ENCODE assay signal across 13 cellular contexts in the genomic region with DNA sequence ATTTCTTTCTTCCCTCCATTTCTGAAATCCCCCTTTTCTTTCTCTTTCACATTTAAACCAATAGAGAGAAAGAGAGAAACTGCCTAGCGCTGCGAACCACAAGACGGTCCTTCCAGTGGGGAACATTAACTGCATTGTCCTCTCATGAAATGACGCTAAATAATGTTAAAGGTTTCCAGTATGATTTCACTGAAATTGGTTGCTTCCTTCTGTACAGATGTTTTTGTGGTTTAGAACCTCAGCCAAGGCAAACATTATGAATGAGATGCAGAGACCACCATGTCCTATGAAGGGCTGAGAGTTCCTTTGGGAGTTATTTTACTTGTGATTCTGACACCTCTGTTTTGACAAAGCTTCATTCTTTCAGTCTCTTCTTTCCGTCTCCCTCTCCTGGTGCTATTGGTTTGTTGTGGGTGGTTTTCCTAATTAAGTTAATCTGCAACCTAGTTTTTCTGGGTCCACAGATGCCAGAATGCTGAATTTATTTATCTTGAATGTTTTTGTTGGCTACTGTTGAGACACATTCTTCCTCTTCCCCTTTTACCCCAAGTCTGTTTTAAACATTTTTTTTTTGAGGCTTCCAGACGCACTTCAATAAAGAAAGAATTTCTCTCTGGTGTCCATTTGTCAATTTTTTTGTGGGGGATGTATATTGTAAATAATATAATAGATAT. TPM values are rescaled to one million over a fixed set of nuclear protein-coding genes. Genes with fewer than 3 reads are reported as not detected.
DNase-seq lines count a peak whose midpoint lies in the region; ATAC-seq, FAIRE-seq and TF ChIP-seq lines count a peak whose summit lies in the region.
"Had no signal": no experiment of that assay in that cellular context is flagged by ENCODE, and none has a peak within 500 bp of the region (broad histone marks: within the 10 kb centered on the region; RNA-seq: fewer than 3 reads in every experiment).

No MANE protein-coding gene starts in this region.

- H3K27ac ChIP-seq in mesenchymal stem cell (ENCODE audit: low read length, poor library complexity, severe bottlenecking): no peak overlapping the region
- H3K27ac ChIP-seq in substantia nigra (ENCODE audit: low read depth, low read length, poor library complexity, severe bottlenecking): peak overlapping the region; percentile 57
- H3K27ac ChIP-seq: RWPE1 had no signal

- H3K9me3 Mint-ChIP-seq in activated naive CD4-positive, alpha-beta T cell treated with anti-CD3 and anti-CD28 coated beads for 36 hours: no peaks in the 10 kb centered on the region
- H3K9me3 Mint-ChIP-seq: activated CD4-positive, alpha-beta memory T cell treated with anti-CD3 and anti-CD28 coated beads, Interleukin-2, amount 10 ng/mL, durations not matched to agents 7 days and 5 days had no signal

- no peak overlapping the region for H2BK12ac ChIP-seq in mesenchymal stem cell (ENCODE audit: low read length in 2 of 2)

- no peak overlapping the region for H3K9ac ChIP-seq in mesenchymal stem cell (ENCODE audit: low read length)

- H2BK5ac ChIP-seq in mesenchymal stem cell (ENCODE audit: low read depth, low read length, poor library complexity, severe bottlenecking): no peak overlapping the region

- H3K4ac ChIP-seq in mesenchymal stem cell (ENCODE audit: low read depth in 1 of 2, low read length in 2 of 2): no peak overlapping the region

- no peak overlapping the region for H3K27ac Mint-ChIP-seq in activated naive CD4-positive, alpha-beta T cell treated with anti-CD3 and anti-CD28 coated beads for 36 hours
- H3K27ac Mint-ChIP-seq: activated CD4-positive, alpha-beta memory T cell treated with anti-CD3 and anti-CD28 coated beads, Interleukin-2, amount 10 ng/mL, durations not matched to agents 7 days and 5 days had no signal

- H4K91ac ChIP-seq in mesenchymal stem cell (ENCODE audit: low read length): no peak overlapping the region

- no peak overlapping the region for H2BK15ac ChIP-seq in mesenchymal stem cell (ENCODE audit: low read depth, poor library complexity, severe bottlenecking)

- no peak overlapping the region for H3K14ac ChIP-seq in mesenchymal stem cell (ENCODE audit: low read length in 2 of 2)

- intact Hi-C loops in activated naive CD4-positive, alpha-beta T cell treated with anti-CD3 and anti-CD28 coated beads for 36 hours (cut with micrococcal nuclease): no loop called here

- H2BK120ac ChIP-seq in mesenchymal stem cell (ENCODE audit: low read depth, low read length): no peak overlapping the region

- H3K27me3 Mint-ChIP-seq in activated naive CD4-positive, alpha-beta T cell treated with anti-CD3 and anti-CD28 coated beads for 36 hours (ENCODE audit: low read depth): peaks cover 2% of the 10 kb centered on the region

- 85% methylated on average over 4 of the region's 6 CpGs for WGBS in mesenchymal stem cell

- no peak overlapping the region for H3K4me3 Mint-ChIP-seq in activated naive CD4-positive, alpha-beta T cell treated with anti-CD3 and anti-CD28 coated beads for 36 hours
- H3K4me3 Mint-ChIP-seq: activated CD4-positive, alpha-beta memory T cell treated with anti-CD3 and anti-CD28 coated beads, Interleukin-2, amount 10 ng/mL, durations not matched to agents 7 days and 5 days had no signal

- H3K23ac ChIP-seq in mesenchymal stem cell (ENCODE audit: low read length in 2 of 2): no peak overlapping the region

- H3K4me1 Mint-ChIP-seq in activated naive CD4-positive, alpha-beta T cell treated with anti-CD3 and anti-CD28 coated beads for 36 hours (ENCODE audit: low read depth): peaks cover 13% of the 10 kb centered on the region

- H3K36me3 Mint-ChIP-seq in activated naive CD4-positive, alpha-beta T cell treated with anti-CD3 and anti-CD28 coated beads for 36 hours (ENCODE audit: low read depth): no peaks in the 10 kb centered on the region

- ATAC-seq in SK-N-SH treated with all-trans-retinoic acid at 6 μM for 48 hours: no peak
- ATAC-seq: K562 had no signal

- no peak overlapping the region for H4K8ac ChIP-seq in mesenchymal stem cell (ENCODE audit: low read length)

- FAIRE-seq in D721Med (lab: Jason Lieb, UNC): no peak
- FAIRE-seq: G401.6 had no signal

- DNase-seq in NOMO-1 treated with dmso at 0.1 percent for 144 hours (lab: John Stamatoyannopoulos, UW; ENCODE audit: unreplicated experiment) (peak; percentile 8), dermis microvascular lymphatic vessel endothelial cell (ENCODE audit: low read depth in 2 of 2) (peak; percentile 55 to 61), mesenchymal stem cell (peak; percentile 21), substantia nigra (lab: John Stamatoyannopoulos, UW) (peak in 3 of 49 donors; percentile 18 to 64 (median 46)), D721Med (ENCODE audit: insufficient read length, low spot score) (no peak), T1000 (lab: John Stamatoyannopoulos, UW) (no peak)
- DNase-seq in activated naive CD4-positive, alpha-beta T cell treated with anti-CD3 and anti-CD28 coated beads for 36 hours: no peak
- DNase-seq: activated CD4-positive, alpha-beta memory T cell treated with anti-CD3 and anti-CD28 coated beads, Interleukin-2, amount 10 ng/mL, durations not matched to agents 7 days and 5 days had no signal

- H3K36me3 ChIP-seq in mesenchymal stem cell (ENCODE audit: control insufficient read depth in 1 of 2, insufficient read depth in 2 of 2, low read depth in 1 of 2, low read length in 2 of 2): no peaks in the 10 kb centered on the region

- no peak overlapping the region for H3K18ac ChIP-seq in mesenchymal stem cell (ENCODE audit: low read depth in 1 of 2, low read length in 2 of 2)

- no peaks in the 10 kb centered on the region for H3K79me1 ChIP-seq in mesenchymal stem cell (replicated peaks; ENCODE audit: low read length, poor library complexity, severe bottlenecking)

- TF ChIP-seq CTCF in D721Med (IDR thresholded peaks at IDR 0.05; ENCODE audit: insufficient read depth, missing control alignments): no peak

- no peak overlapping the region for H3K4me2 ChIP-seq in mesenchymal stem cell (ENCODE audit: low read length, poor library complexity, severe bottlenecking)

- H2AK5ac ChIP-seq in mesenchymal stem cell (ENCODE audit: low read length, severe bottlenecking): no peak overlapping the region

- H3K27me3 ChIP-seq in mesenchymal stem cell (ENCODE audit: control insufficient read depth in 1 of 2, insufficient read depth in 1 of 2, low read length in 2 of 2): peaks cover 45 to 79% of the 10 kb centered on the region in 2 experiments

- H3K4me1 ChIP-seq in mesenchymal stem cell (ENCODE audit: control insufficient read depth, insufficient read depth, low read depth, low read length): no peaks in the 10 kb centered on the region

- H3K9me3 ChIP-seq in mesenchymal stem cell (ENCODE audit: control insufficient read depth, low read length): no peaks in the 10 kb centered on the region

- peak overlapping the region in 1 of 2 experiments; percentile 1 for H3K4me3 ChIP-seq in mesenchymal stem cell (ENCODE audit: insufficient read depth in 1 of 2, low read depth in 1 of 2, low read length in 2 of 2)
- H3K4me3 ChIP-seq: K562, lung had no signal

- CTCF ChIA-PET in activated naive CD4-positive, alpha-beta T cell treated with anti-CD3 and anti-CD28 coated beads for 36 hours (lab: Charles Lee): interaction anchor here (0.6 kb wide), 1 partner anchor 14 kb away, joined by 3 read pairs; no protein-coding TSS in a partner anchor

- H2AFZ ChIP-seq in mesenchymal stem cell (ENCODE audit: low read depth, low read length): no peak overlapping the region

TF ChIP-seq in SK-N-SH treated with all-trans-retinoic acid at 6 μM for 48 hours, 23 proteins besides CTCF, POLR2A, EP300 and RAD21 (continues in another document):
- TF ChIP-seq, protein P1, sequence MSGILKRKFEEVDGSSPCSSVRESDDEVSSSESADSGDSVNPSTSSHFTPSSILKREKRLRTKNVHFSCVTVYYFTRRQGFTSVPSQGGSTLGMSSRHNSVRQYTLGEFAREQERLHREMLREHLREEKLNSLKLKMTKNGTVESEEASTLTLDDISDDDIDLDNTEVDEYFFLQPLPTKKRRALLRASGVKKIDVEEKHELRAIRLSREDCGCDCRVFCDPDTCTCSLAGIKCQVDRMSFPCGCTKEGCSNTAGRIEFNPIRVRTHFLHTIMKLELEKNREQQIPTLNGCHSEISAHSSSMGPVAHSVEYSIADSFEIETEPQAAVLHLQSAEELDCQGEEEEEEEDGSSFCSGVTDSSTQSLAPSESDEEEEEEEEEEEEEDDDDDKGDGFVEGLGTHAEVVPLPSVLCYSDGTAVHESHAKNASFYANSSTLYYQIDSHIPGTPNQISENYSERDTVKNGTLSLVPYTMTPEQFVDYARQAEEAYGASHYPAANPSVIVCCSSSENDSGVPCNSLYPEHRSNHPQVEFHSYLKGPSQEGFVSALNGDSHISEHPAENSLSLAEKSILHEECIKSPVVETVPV (CRISPR knock-in tag; IDR thresholded peaks at IDR 0.05): no peak
- TF ChIP-seq TOX (CRISPR knock-in tag; IDR thresholded peaks at IDR 0.05; ENCODE audit: borderline replicate concordance) (no peak), ESRRG (CRISPR knock-in tag; IDR thresholded peaks at IDR 0.05) (no peak)
- TF ChIP-seq, protein P2, sequence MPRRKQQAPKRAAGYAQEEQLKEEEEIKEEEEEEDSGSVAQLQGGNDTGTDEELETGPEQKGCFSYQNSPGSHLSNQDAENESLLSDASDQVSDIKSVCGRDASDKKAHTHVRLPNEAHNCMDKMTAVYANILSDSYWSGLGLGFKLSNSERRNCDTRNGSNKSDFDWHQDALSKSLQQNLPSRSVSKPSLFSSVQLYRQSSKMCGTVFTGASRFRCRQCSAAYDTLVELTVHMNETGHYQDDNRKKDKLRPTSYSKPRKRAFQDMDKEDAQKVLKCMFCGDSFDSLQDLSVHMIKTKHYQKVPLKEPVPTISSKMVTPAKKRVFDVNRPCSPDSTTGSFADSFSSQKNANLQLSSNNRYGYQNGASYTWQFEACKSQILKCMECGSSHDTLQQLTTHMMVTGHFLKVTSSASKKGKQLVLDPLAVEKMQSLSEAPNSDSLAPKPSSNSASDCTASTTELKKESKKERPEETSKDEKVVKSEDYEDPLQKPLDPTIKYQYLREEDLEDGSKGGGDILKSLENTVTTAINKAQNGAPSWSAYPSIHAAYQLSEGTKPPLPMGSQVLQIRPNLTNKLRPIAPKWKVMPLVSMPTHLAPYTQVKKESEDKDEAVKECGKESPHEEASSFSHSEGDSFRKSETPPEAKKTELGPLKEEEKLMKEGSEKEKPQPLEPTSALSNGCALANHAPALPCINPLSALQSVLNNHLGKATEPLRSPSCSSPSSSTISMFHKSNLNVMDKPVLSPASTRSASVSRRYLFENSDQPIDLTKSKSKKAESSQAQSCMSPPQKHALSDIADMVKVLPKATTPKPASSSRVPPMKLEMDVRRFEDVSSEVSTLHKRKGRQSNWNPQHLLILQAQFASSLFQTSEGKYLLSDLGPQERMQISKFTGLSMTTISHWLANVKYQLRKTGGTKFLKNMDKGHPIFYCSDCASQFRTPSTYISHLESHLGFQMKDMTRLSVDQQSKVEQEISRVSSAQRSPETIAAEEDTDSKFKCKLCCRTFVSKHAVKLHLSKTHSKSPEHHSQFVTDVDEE (CRISPR knock-in tag; IDR thresholded peaks at IDR 0.05): no peak

RNA-seq across cellular contexts. Expression of a gene that starts 52.0 kb away (rescaled TPM):
- total RNA-seq in dermis microvascular lymphatic vessel endothelial cell: 6.4 and 8.9 TPM in 2 replicates
- polyA plus RNA-seq in mesenchymal stem cell (2013, experiment 1 of 2): 2.4 TPM
- polyA plus RNA-seq in mesenchymal stem cell (2013, experiment 2 of 2): 2.1 TPM
- 1 to 10 TPM; 1.5 to 2.3 TPM for total RNA-seq in activated naive CD4-positive, alpha-beta T cell treated with anti-CD3 and anti-CD28 coated beads for 36 hours

Comparison
In these comparisons a context has a peak if more than half of its experiments do, and no peak if none do; other contexts are left out.
1. DNase-seq: peak in NOMO-1 treated with dmso at 0.1 percent for 144 hours (single experiment), dermis microvascular lymphatic vessel endothelial cell (2 of 2) and mesenchymal stem cell (single experiment); none in activated naive CD4-positive, alpha-beta T cell treated with anti-CD3 and anti-CD28 coated beads for 36 hours (single experiment), D721Med (single experiment) and T1000 (single experiment).